8 cellular contexts compared by ENCODE assay signal in the genomic region with DNA sequence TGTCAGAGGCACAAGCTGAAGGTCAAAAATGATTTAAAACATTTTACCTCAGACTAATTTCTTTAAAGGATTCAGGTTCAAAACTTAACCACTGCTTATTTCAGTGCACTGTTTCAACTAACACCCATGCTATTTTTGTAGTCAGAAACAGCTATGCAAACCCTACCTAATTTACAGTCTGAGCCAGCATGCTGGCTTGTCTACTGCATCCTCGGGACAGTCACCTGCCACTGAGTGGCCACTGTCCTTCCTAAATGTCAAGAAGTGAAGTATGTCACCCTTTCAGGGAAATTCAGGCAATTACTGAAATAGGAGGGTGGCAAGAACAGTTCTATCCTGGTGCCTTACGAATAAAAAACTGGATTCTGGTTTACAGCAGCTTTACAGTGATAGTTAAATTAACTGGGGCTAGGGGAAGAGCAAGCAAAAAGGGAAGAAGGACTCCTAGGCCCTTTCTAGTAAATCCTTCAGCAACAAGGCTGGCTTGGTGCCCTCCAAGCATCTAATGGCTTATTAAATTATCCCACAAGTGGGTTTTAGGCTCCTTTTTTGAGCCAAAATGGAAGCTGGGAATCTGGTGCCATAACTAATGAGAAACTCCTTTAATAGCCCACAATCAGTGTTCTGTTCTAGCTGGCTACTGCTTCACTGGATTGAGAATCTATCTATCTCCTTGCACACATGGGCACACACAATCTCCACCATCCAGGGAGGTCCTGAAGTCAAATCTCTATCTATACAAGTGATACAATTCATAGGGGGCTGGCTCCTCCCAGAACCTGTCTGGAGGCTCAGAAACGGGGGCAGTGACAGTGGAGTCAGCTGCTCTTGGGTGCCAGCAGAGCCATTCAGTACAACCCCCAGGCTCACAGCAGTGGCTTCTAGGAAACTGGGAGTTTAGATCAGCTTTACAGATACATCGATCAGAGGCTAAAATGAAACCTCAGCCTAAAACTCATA. TPM values are rescaled to one million over a fixed set of nuclear protein-coding genes. Genes with fewer than 3 reads are reported as not detected.
DNase-seq lines count a peak whose midpoint lies in the region; ATAC-seq and TF ChIP-seq lines count a peak whose summit lies in the region.
"Had no signal": no experiment of that assay in that cellular context is flagged by ENCODE, and none has a peak within 500 bp of the region (broad histone marks: within the 10 kb centered on the region; RNA-seq: fewer than 3 reads in every experiment).

No MANE protein-coding gene starts in this region.

- no peaks in the 10 kb centered on the region for H3K9me3 ChIP-seq in sigmoid colon
- H3K9me3 ChIP-seq: breast epithelium had no signal

- no peak for TF ChIP-seq EP300 in sigmoid colon (IDR thresholded peaks at IDR 0.05)

- H3K4me1 Mint-ChIP-seq in T-cell: peaks cover 43 to 72% (median 60%) of the 10 kb centered on the region in 3 donors
- peaks cover 80% of the 10 kb centered on the region for H3K4me1 Mint-ChIP-seq in endothelial cell (ENCODE audit: unreplicated experiment)

- ATAC-seq in GM18498 (IDR thresholded peaks at IDR 0.05; ENCODE audit: unreplicated experiment) (peak; percentile 25), T-cell (replicated peaks in 1 of 4) (no peak), HG03280 (IDR thresholded peaks at IDR 0.05; ENCODE audit: unreplicated experiment) (no peak), GM18870 (IDR thresholded peaks at IDR 0.05; ENCODE audit: unreplicated experiment) (no peak)

- no peak for TF ChIP-seq CTCF in endothelial cell (IDR thresholded peaks at IDR 0.05; ENCODE audit: unreplicated experiment)
- no peak for TF ChIP-seq CTCF in sigmoid colon (IDR thresholded peaks at IDR 0.05)

- no peak overlapping the region for H3K4me3 Mint-ChIP-seq in T-cell
- peak overlapping the region; percentile 63 for H3K4me3 Mint-ChIP-seq in endothelial cell (ENCODE audit: unreplicated experiment)

- intact Hi-C loops in sigmoid colon (cut with DNase I): no loop called here

- peaks cover 0 to 37% (median 29%) of the 10 kb centered on the region in 4 donors for H3K4me1 ChIP-seq in sigmoid colon

- 77 to 83% methylated on average over 4 of the region's 4 CpGs for WGBS in sigmoid colon, 2 donors

- POLR2A ChIA-PET in T-cell (lab: Charles Lee): no interaction called here

- H3K9me3 Mint-ChIP-seq in T-cell (no peaks in the 10 kb centered on the region), endothelial cell (ENCODE audit: unreplicated experiment) (no peaks in the 10 kb centered on the region)

- no peak for DNase-seq in T-cell
- no peak for DNase-seq in endothelial cell (ENCODE audit: low spot score)
- peak; percentile 47 for DNase-seq in sigmoid colon
- DNase-seq in COLO668 (lab: John Stamatoyannopoulos, UW; ENCODE audit: unreplicated experiment): no peak

- no peaks in the 10 kb centered on the region for H3K27me3 ChIP-seq in sigmoid colon
- H3K27me3 ChIP-seq: breast epithelium had no signal

- H3K27me3 Mint-ChIP-seq in T-cell: no peaks in the 10 kb centered on the region
- H3K27me3 Mint-ChIP-seq in endothelial cell (ENCODE audit: unreplicated experiment): peaks cover 47% of the 10 kb centered on the region

- H3K36me3 Mint-ChIP-seq in T-cell (peaks cover 40% of the 10 kb centered on the region), endothelial cell (ENCODE audit: low read depth, unreplicated experiment) (peaks cover 49% of the 10 kb centered on the region)

- no peak for TF ChIP-seq POLR2A in sigmoid colon (IDR thresholded peaks at IDR 0.05)

- CTCF ChIA-PET in T-cell (lab: Charles Lee): interaction anchor here (0.6 to 8.1 kb wide), 9 partner anchors 14 to 90 kb away, joined by 3 to 218 read pairs (median 31); partner anchors contain the start of gene SH2B3 (in 1 of the 2)

- H3K27ac ChIP-seq in sigmoid colon: peak overlapping the region in 1 of 4 donors; percentile 29

- H3K27ac Mint-ChIP-seq in T-cell (peak overlapping the region; percentile 70 to 87), endothelial cell (ENCODE audit: unreplicated experiment) (peak overlapping the region; percentile 79)

- H3K4me3 ChIP-seq in sigmoid colon: no peak overlapping the region
- H3K4me3 ChIP-seq: breast epithelium had no signal

- H3K36me3 ChIP-seq in sigmoid colon: peaks cover 16 to 76% (median 50%) of the 10 kb centered on the region in 4 donors
- H3K36me3 ChIP-seq: breast epithelium had no signal

RNA-seq across cellular contexts. Expression of gene SH2B3, which starts 43.4 kb away (rescaled TPM):
- total RNA-seq in T-cell (10 to 100 TPM; 24.6 to 38.8 (median 28.8) TPM), endothelial cell (ENCODE audit: unreplicated experiment) (93.7 TPM), sigmoid colon (10 to 100 TPM; 13.2 to 32.5 (median 14.9) TPM)
- polyA plus RNA-seq in sigmoid colon: 10 to 100 TPM; 10.4 to 14.1 (median 12.0) TPM
